Comparison of ENCODE assay signal across 31 cellular contexts in genomic region chr6:46115634-46116033, GRCh38. TPM values are rescaled to one million over a fixed set of nuclear protein-coding genes. Genes with fewer than 3 reads are reported as not detected.
"Had no signal": no experiment of that assay in that cellular context is flagged by ENCODE, and none has a peak within 500 bp of the region (broad histone marks: within the 10 kb centered on the region; RNA-seq: fewer than 3 reads in every experiment).

No MANE protein-coding gene starts in this region.

- DNase-seq: activated effector memory CD4-positive, alpha-beta T cell treated with anti-CD3 and anti-CD28 coated beads, Interleukin-2, amount 50 U/mL, for 16 hours; activated effector memory CD4-positive, alpha-beta T cell treated with Interleukin-2 at 50 U/mL for 16 hours; activated gamma-delta T cell; activated gamma-delta T cell treated with Interleukin-2 at 50 U/mL for 16 hours; activated naive CD4-positive, alpha-beta T cell; activated naive CD4-positive, alpha-beta T cell treated with anti-CD3 and anti-CD28 coated beads for 36 hours; activated naive CD4-positive, alpha-beta T cell treated with anti-CD3 and anti-CD28 coated beads, Interleukin-2, amount 10 ng/mL, durations not matched to agents 7 days and 5 days; activated naive CD4-positive, alpha-beta T cell treated with anti-CD3 and anti-CD28 coated beads, Interleukin-2, amount 50 U/mL, for 16 hours; activated naive CD4-positive, alpha-beta T cell treated with Interleukin-2 at 50 U/mL for 16 hours; activated naive CD8-positive, alpha-beta T cell treated with anti-CD3 and anti-CD28 coated beads for 36 hours; activated naive CD8-positive, alpha-beta T cell treated with anti-CD3 and anti-CD28 coated beads, Interleukin-2, amount 10 ng/mL, durations not matched to agents 7 days and 5 days; activated naive CD8-positive, alpha-beta T cell treated with anti-CD3 and anti-CD28 coated beads, Interleukin-2, amount 50 U/mL, for 24 hours; activated T-cell treated with anti-CD3 and anti-CD28 coated beads, Interleukin-2, amount 50 U/mL, for 1 hour; activated T-cell treated with anti-CD3 and anti-CD28 coated beads, Interleukin-2, amount 50 U/mL, for 24 hours; activated T-cell treated with anti-CD3 and anti-CD28 coated beads, Interleukin-2, amount 50 U/mL, for 4 hours; activated T-cell treated with anti-CD3 and anti-CD28 coated beads, Interleukin-2, amount 50 U/mL, for 48 hours; activated T-cell treated with anti-CD3 and anti-CD28 coated beads, Interleukin-2, amount 50 U/mL, for 72 hours; adrenal gland; amniotic stem cell; amygdala; anterior cingulate cortex; aorta; body of pancreas; brain microvascular endothelial cell; caudate nucleus; central memory CD4-positive, alpha-beta T cell; cerebellar nuclear complex had no signal

- ATAC-seq: activated naive CD4-positive, alpha-beta T cell treated with anti-CD3 and anti-CD28 coated beads, Interleukin-2, amount 50 U/mL, for 72 hours; activated naive CD8-positive, alpha-beta T cell treated with anti-CD3 and anti-CD28 coated beads, Interleukin-2, amount 50 U/mL, for 24 hours; activated T-cell treated with anti-CD3 and anti-CD28 coated beads, Interleukin-2, amount 50 U/mL, for 4 hours; activated T-cell treated with anti-CD3 and anti-CD28 coated beads, Interleukin-2, amount 50 U/mL, for 72 hours; activated T-helper 17 cell treated with anti-CD3 and anti-CD28 coated beads, Interleukin-2, amount 50 U/mL, for 72 hours; body of pancreas had no signal

RNA-seq across cellular contexts. Expression of gene ENPP5, which starts 55.1 kb away (rescaled TPM):
- total RNA-seq: activated T-cell treated with anti-CD3 and anti-CD28 coated beads, Interleukin-2, amount 50 U/mL, for 4 hours; activated T-helper 1 cell treated with anti-CD3 and anti-CD28 coated beads, Interleukin-12 subunit alpha, Interleukin-12 subunit beta, Interleukin-2, Interleukin-4 antibody, amounts not matched to agents 30 ng/mL and 10 ng/mL and 1 ng/mL, durations not matched to agents 14 hours and 24 hours and 36 hours; activated T-helper 2 cell treated with anti-CD3 and anti-CD28 coated beads, Interferon-gamma antibody, Interleukin-2, Interleukin-4, amounts not matched to agents 10 μg/mL and 5 μg/mL and 100 μg/mL, durations not matched to agents 14 hours and 24 hours and 36 hours had no signal
